11 cellular contexts compared by ENCODE assay signal in the genomic region with DNA sequence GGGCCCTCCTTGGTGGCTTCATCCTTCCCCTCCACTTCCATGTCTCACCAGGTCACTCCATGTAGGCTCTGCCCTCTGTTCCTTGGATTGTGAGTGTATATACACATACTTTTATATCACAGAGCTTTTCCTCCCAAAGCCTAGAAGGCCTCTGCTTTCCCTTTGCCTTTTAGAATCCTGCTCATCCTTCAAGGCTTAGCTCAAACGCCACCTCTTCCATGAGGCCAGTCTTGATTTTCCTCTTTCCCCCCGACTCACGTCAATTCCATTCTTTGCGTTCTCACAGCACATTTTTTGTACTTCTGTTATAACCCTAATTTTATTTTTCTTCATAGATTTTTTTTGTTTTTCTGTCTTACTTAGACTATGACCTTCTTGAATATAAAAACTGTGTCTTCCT. TPM values are rescaled to one million over a fixed set of nuclear protein-coding genes. Genes with fewer than 3 reads are reported as not detected.
"Had no signal": no experiment of that assay in that cellular context is flagged by ENCODE, and none has a peak within 500 bp of the region (broad histone marks: within the 10 kb centered on the region; RNA-seq: fewer than 3 reads in every experiment).

No MANE protein-coding gene starts in this region.

- H3K4me2 ChIP-seq: GM23338, KMS-11 had no signal

- H3K9ac ChIP-seq: KMS-11 had no signal

- H3K9me3 Mint-ChIP-seq: GM23338, HFFc6 had no signal

- H3K27ac ChIP-seq: KMS-11 had no signal

- ATAC-seq: GM23338, HCT116 had no signal

- H3K27ac Mint-ChIP-seq: GM23338, HFFc6 had no signal

- FAIRE-seq: HTR-8/SVneo had no signal

- H3K4me3 ChIP-seq: GM23338, HAP-1 had no signal

- H3K36me3 ChIP-seq: HAP-1 had no signal

- DNase-seq: H7, HFFc6, IMR-90, KBM-7 had no signal

- H2AFZ ChIP-seq: GM23338 had no signal

- H3K4me3 Mint-ChIP-seq: GM23338, HFFc6 had no signal

- H3K9me3 ChIP-seq: HAP-1 had no signal

RNA-seq across cellular contexts. Expression of gene ABCG4, which starts 3.8 kb away (rescaled TPM):
- total RNA-seq: HT-29 had no signal

RNA-seq across cellular contexts. Expression of gene NHERF4, which starts 32.7 kb away (rescaled TPM):
- total RNA-seq: GM23338, H4, H7, HFFc6, IMR-90 had no signal
- polyA plus RNA-seq: IMR-90 had no signal
